8 cellular contexts compared by ENCODE assay signal in genomic region chr11:108199446-108200321, GRCh38. TPM values are rescaled to one million over a fixed set of nuclear protein-coding genes. Genes with fewer than 3 reads are reported as not detected.
DNase-seq lines count a peak whose midpoint lies in the region; ATAC-seq and TF ChIP-seq lines count a peak whose summit lies in the region.

No MANE protein-coding gene starts in this region.

- 65 to 76% (median 69%) methylated on average over 12 of the region's 12 CpGs for WGBS in spleen, 5 donors

- DNase-seq in SKM-1 (lab: John Stamatoyannopoulos, UW; ENCODE audit: unreplicated experiment): peak; percentile 52
- DNase-seq in dedifferentiated amniotic fluid mesenchymal stem cell (ENCODE audit: extremely low spot score): peak; percentile 39
- no peak for DNase-seq in spleen
- no peak for DNase-seq in RKO (ENCODE audit: low spot score)
- no peak for DNase-seq in cerebellar nuclear complex (lab: John Stamatoyannopoulos, UW)
- DNase-seq in effector CD8-positive, alpha-beta T cell (lab: John Stamatoyannopoulos, UW): no peak

- H3K4me1 ChIP-seq in spleen: peaks cover 0 to 72% (median 36%) of the 10 kb centered on the region in 6 donors

- H3K27me3 ChIP-seq in spleen (replicated peaks in 1 of 7): no peaks in the 10 kb centered on the region

- intact Hi-C loops in spleen (cut with DNase I; ENCODE audit: low total_unique reads): no loop called here

- H3K9me3 ChIP-seq in spleen: peaks cover 0 to 12% (median 9%) of the 10 kb centered on the region in 8 donors

- H3K4me3 ChIP-seq in spleen: peak overlapping the region in 1 of 8 donors; percentile 13

- H3K27ac ChIP-seq in spleen: peak overlapping the region in 6 of 8 donors; percentile 39 to 73 (median 58)

- ATAC-seq in GM18517 (IDR thresholded peaks at IDR 0.05; ENCODE audit: unreplicated experiment): peak; percentile 66
- peak; percentile 72 for ATAC-seq in HG02763 (IDR thresholded peaks at IDR 0.05; ENCODE audit: unreplicated experiment)

- no peak for TF ChIP-seq CTCF in spleen (IDR thresholded peaks at IDR 0.05 in 8 of 11, conservative IDR thresholded peaks at IDR 0.05 in 3 of 11)

- peaks cover 0 to 69% (median 31%) of the 10 kb centered on the region in 6 donors for H3K36me3 ChIP-seq in spleen

- no peak for TF ChIP-seq POLR2A in spleen (IDR thresholded peaks at IDR 0.05)

RNA-seq across cellular contexts. Expression of gene NPAT, which starts 22.8 kb away (rescaled TPM):
- total RNA-seq in spleen: 10 to 100 TPM; 24.2 to 40.8 (median 29.6) TPM
- polyA plus RNA-seq in spleen: 1 to 10 TPM; 4.5 to 4.9 (median 4.5) TPM

RNA-seq across cellular contexts. Expression of gene ATM, which starts 23.2 kb away (rescaled TPM):
- total RNA-seq in spleen: 100 to 1,000 TPM; 186 to 408 (median 235) TPM
- 10 to 100 TPM; 33.1 to 54.3 (median 37.6) TPM for polyA plus RNA-seq in spleen

Comparison
In these comparisons a context has a peak if more than half of its experiments do, and no peak if none do; other contexts are left out.
1. DNase-seq: peak in SKM-1 (single experiment) and dedifferentiated amniotic fluid mesenchymal stem cell (single experiment); none in spleen (single experiment), RKO (single experiment), cerebellar nuclear complex (0 of 2) and effector CD8-positive, alpha-beta T cell (single experiment).